In genomic region chr11:68353118-68353517, GRCh38 we compare ENCODE assay signal across 16 cellular contexts. TPM values are rescaled to one million over a fixed set of nuclear protein-coding genes. Genes with fewer than 3 reads are reported as not detected.
A peak's percentile ranks its signal among the peaks of the same experiment; 100 is the strongest.
DNase-seq lines count a peak whose midpoint lies in the region; ATAC-seq and TF ChIP-seq lines count a peak whose summit lies in the region.
"Had no signal": no experiment of that assay in that cellular context is flagged by ENCODE, and none has a peak within 500 bp of the region (broad histone marks: within the 10 kb centered on the region; RNA-seq: fewer than 3 reads in every experiment).

No MANE protein-coding gene starts in this region.

- intact Hi-C loops in left ventricle myocardium superior (cut with micrococcal nuclease), result no loop called here
- intact Hi-C loops in esophagus muscularis mucosa (cut with DNase I), result no loop called here
- intact Hi-C loops in uterus (cut with DNase I; ENCODE audit: low total_unique reads), result no loop called here

- TF ChIP-seq CTCF in cardiac muscle cell (IDR thresholded peaks at IDR 0.05; ENCODE audit: low read depth, low read length) (no peak), esophagus muscularis mucosa (IDR thresholded peaks at IDR 0.05) (no peak), osteocyte (IDR thresholded peaks at IDR 0.05) (no peak), uterus (IDR thresholded peaks at IDR 0.05) (no peak)

- H3K27me3 Mint-ChIP-seq in osteocyte (ENCODE audit: unreplicated experiment), result no peaks in the 10 kb centered on the region
- H3K27me3 Mint-ChIP-seq: memory B cell had no signal

- H3K36me3 Mint-ChIP-seq in osteocyte (ENCODE audit: unreplicated experiment), result peaks cover 28% of the 10 kb centered on the region

- H3K36me3 ChIP-seq in cardiac muscle cell (no peaks in the 10 kb centered on the region), esophagus muscularis mucosa (peaks cover 0 to 17% (median 3%) of the 10 kb centered on the region in 4 donors), uterus (no peaks in the 10 kb centered on the region)

- WGBS in esophagus muscularis mucosa, result 66% methylated on average over 7 of the region's 7 CpGs

- H3K9me3 ChIP-seq in cardiac muscle cell (ENCODE audit: low read depth), result no peaks in the 10 kb centered on the region
- no peaks in the 10 kb centered on the region for H3K9me3 ChIP-seq in esophagus muscularis mucosa
- no peaks in the 10 kb centered on the region for H3K9me3 ChIP-seq in uterus
- H3K9me3 ChIP-seq: pancreas had no signal

- H3K4me3 Mint-ChIP-seq in osteocyte (ENCODE audit: unreplicated experiment), result no peak overlapping the region
- H3K4me3 Mint-ChIP-seq: activated naive CD8-positive, alpha-beta T cell treated with anti-CD3 and anti-CD28 coated beads, Interleukin-2, amount 10 ng/mL, durations not matched to agents 7 days and 5 days; memory B cell; T-helper 1 cell treated with Interleukin-12 subunit alpha and Interleukin-12 subunit beta and Interleukin-4 antibody, amounts not matched to agents 30 μg/mL and 1 μg/mL, for 36 hours had no signal

- H3K27ac ChIP-seq in cardiac muscle cell (peak overlapping the region; percentile 14), esophagus muscularis mucosa (replicated peaks in 1 of 4) (peak overlapping the region; percentile 92 to 97 (median 93)), uterus (peak overlapping the region; percentile 89 to 97)

- peak overlapping the region; percentile 93 for H3K27ac Mint-ChIP-seq in osteocyte (ENCODE audit: unreplicated experiment)
- H3K27ac Mint-ChIP-seq: activated naive CD8-positive, alpha-beta T cell treated with anti-CD3 and anti-CD28 coated beads, Interleukin-2, amount 10 ng/mL, durations not matched to agents 7 days and 5 days; memory B cell; T-helper 1 cell treated with Interleukin-12 subunit alpha and Interleukin-12 subunit beta and Interleukin-4 antibody, amounts not matched to agents 30 μg/mL and 1 μg/mL, for 36 hours had no signal

- TF ChIP-seq EP300 in esophagus muscularis mucosa (IDR thresholded peaks at IDR 0.05), result no peak

- peaks cover 71% of the 10 kb centered on the region for H3K4me1 Mint-ChIP-seq in osteocyte (ENCODE audit: unreplicated experiment)

- H3K27me3 ChIP-seq in cardiac muscle cell, result no peaks in the 10 kb centered on the region
- no peaks in the 10 kb centered on the region for H3K27me3 ChIP-seq in esophagus muscularis mucosa
- H3K27me3 ChIP-seq in uterus, result no peaks in the 10 kb centered on the region
- H3K27me3 ChIP-seq: pancreas had no signal

- no peak for ATAC-seq in left ventricle myocardium superior
- no peak for ATAC-seq in GM21528 (IDR thresholded peaks at IDR 0.05; ENCODE audit: low FRiP score, unreplicated experiment)

- H3K9me3 Mint-ChIP-seq in osteocyte (ENCODE audit: unreplicated experiment), result no peaks in the 10 kb centered on the region
- H3K9me3 Mint-ChIP-seq: activated naive CD8-positive, alpha-beta T cell treated with anti-CD3 and anti-CD28 coated beads, Interleukin-2, amount 10 ng/mL, durations not matched to agents 7 days and 5 days; memory B cell; T-helper 1 cell treated with Interleukin-12 subunit alpha and Interleukin-12 subunit beta and Interleukin-4 antibody, amounts not matched to agents 30 μg/mL and 1 μg/mL, for 36 hours had no signal

- H3K4me3 ChIP-seq in cardiac muscle cell, result no peak overlapping the region
- H3K4me3 ChIP-seq in esophagus muscularis mucosa, result no peak overlapping the region
- H3K4me3 ChIP-seq in uterus, result no peak overlapping the region
- H3K4me3 ChIP-seq: pancreas had no signal

- TF ChIP-seq POLR2A in esophagus muscularis mucosa (IDR thresholded peaks at IDR 0.05; ENCODE audit: low read depth) (no peak), uterus (IDR thresholded peaks at IDR 0.05) (no peak)

- DNase-seq in cardiac muscle cell (ENCODE audit: low read depth in 1 of 2, low spot score in 1 of 2) (no peak), left ventricle myocardium superior (no peak), esophagus muscularis mucosa (ENCODE audit: extremely low spot score) (no peak), osteocyte (ENCODE audit: extremely low spot score, unreplicated experiment) (no peak), uterus (no peak), SIG-M5 (lab: John Stamatoyannopoulos, UW) (no peak), LoVo (ENCODE audit: low spot score) (no peak)
- DNase-seq: activated CD4-positive, alpha-beta T cell treated with anti-CD3 and anti-CD28 coated beads for 1 hour; activated naive CD8-positive, alpha-beta T cell treated with anti-CD3 and anti-CD28 coated beads, Interleukin-2, amount 10 ng/mL, durations not matched to agents 7 days and 5 days; GDM1; NCI-H1417 treated with DMSO at 0.1 percent for 48 hours; OCI-M1; pancreas had no signal

- H3K4me1 ChIP-seq in cardiac muscle cell (ENCODE audit: low read depth), result no peaks in the 10 kb centered on the region
- peaks cover 46 to 98% (median 97%) of the 10 kb centered on the region in 4 donors for H3K4me1 ChIP-seq in esophagus muscularis mucosa
- peaks cover 11 to 14% of the 10 kb centered on the region in 2 donors for H3K4me1 ChIP-seq in uterus

RNA-seq across cellular contexts. Expression of gene LRP5, which starts 40.7 kb away (rescaled TPM):
- total RNA-seq in cardiac muscle cell, result 40.4 and 245 TPM in 2 replicates
- polyA plus RNA-seq in cardiac muscle cell, result 29.1 and 36.3 TPM in 2 replicates
- 64.8 TPM for total RNA-seq in left ventricle myocardium superior
- 10 to 100 TPM; 34.0 to 78.4 (median 56.2) TPM for total RNA-seq in esophagus muscularis mucosa
- 162 and 179 TPM in 2 replicates for total RNA-seq in osteocyte
- total RNA-seq in uterus, result 10 to 100 TPM; 19.1 to 86.2 (median 43.9) TPM

Comparison
In these comparisons a context has a peak if more than half of its experiments do, and no peak if none do; other contexts are left out.
1. H3K27ac ChIP-seq: peak in every context shown above with its lines; median percentile 93 in esophagus muscularis mucosa; 93 in uterus; 14 in cardiac muscle cell.